8 cellular contexts compared by ENCODE assay signal in genomic region chr1:234211855-234212254, GRCh38.
DNase-seq lines count a peak whose midpoint lies in the region; ATAC-seq, FAIRE-seq and TF ChIP-seq lines count a peak whose summit lies in the region.
"Not testable (repeated sequence)": the region's sequence is repeated elsewhere in the genome, so short reads cannot be mapped to it uniquely, and the experiment has no call there.

No MANE protein-coding gene starts in this region.

- not testable (repeated sequence) for DNase-seq in A673 (ENCODE audit: low spot score); activated naive CD8-positive, alpha-beta T cell treated with anti-CD3 and anti-CD28 coated beads, Interleukin-2, amount 10 ng/mL, durations not matched to agents 7 days and 5 days; K562 (ENCODE audit: extremely low read depth in 1 of 4, low spot score in 3 of 4); endodermal cell; type B pancreatic cell (ENCODE audit: extremely low spot score, unreplicated experiment)
- peak; percentile 36 for DNase-seq in right atrium auricular region (ENCODE audit: low spot score)

- H3K79me2 ChIP-seq in K562 (ENCODE audit: control insufficient read depth, insufficient read depth, low read length): not testable (repeated sequence)

- ATAC-seq in activated naive CD8-positive, alpha-beta T cell treated with anti-CD3 and anti-CD28 coated beads, Interleukin-2, amount 10 ng/mL, durations not matched to agents 7 days and 5 days (ENCODE audit: low read depth); K562: not testable (repeated sequence)

- CTCF ChIA-PET in A673 (lab: Charles Lee); K562 (lab: Yijun Ruan, JAX; ENCODE audit: low intra/inter-chr PET ratio): not testable (repeated sequence)
- CTCF ChIA-PET in HEK293 (lab: Yijun Ruan, JAX): interaction anchor here (0.6 to 5.2 kb wide), 19 partner anchors 9 to 971 kb away, joined by 3 to 76 read pairs (median 4); no protein-coding TSS in a partner anchor

- in situ Hi-C loops in K562 (cut with MboI): not testable (repeated sequence)

- H3K4me1 Mint-ChIP-seq in T-helper 1 cell treated with Interleukin-12 subunit alpha and Interleukin-12 subunit beta and Interleukin-4 antibody, amounts not matched to agents 30 μg/mL and 1 μg/mL, for 36 hours (ENCODE audit: low read depth): peaks cover 17% of the 10 kb centered on the region
- H3K4me1 Mint-ChIP-seq in activated naive CD8-positive, alpha-beta T cell treated with anti-CD3 and anti-CD28 coated beads, Interleukin-2, amount 10 ng/mL, durations not matched to agents 7 days and 5 days: peaks cover 26% of the 10 kb centered on the region
- H3K4me1 Mint-ChIP-seq in endodermal cell: peaks cover 25% of the 10 kb centered on the region
- not testable (repeated sequence) for H3K4me1 Mint-ChIP-seq in type B pancreatic cell (ENCODE audit: unreplicated experiment)

- H3K27ac ChIP-seq in A673 (ENCODE audit: low read depth, low read length, poor library complexity, severe bottlenecking): peak overlapping the region; percentile 55
- not testable (repeated sequence) for H3K27ac ChIP-seq in HEK293 (ENCODE audit: extremely low read depth, low read depth, low read length); K562 (ENCODE audit: extremely low read depth, low read depth, low read length); endodermal cell (ENCODE audit: low read depth, low read length); right atrium auricular region

- H3K4me3 Mint-ChIP-seq in T-helper 1 cell treated with Interleukin-12 subunit alpha and Interleukin-12 subunit beta and Interleukin-4 antibody, amounts not matched to agents 30 μg/mL and 1 μg/mL, for 36 hours; activated naive CD8-positive, alpha-beta T cell treated with anti-CD3 and anti-CD28 coated beads, Interleukin-2, amount 10 ng/mL, durations not matched to agents 7 days and 5 days; endodermal cell: not testable (repeated sequence)
- peak overlapping the region; percentile 69 for H3K4me3 Mint-ChIP-seq in type B pancreatic cell

- TF ChIP-seq CTCF in A673 (conservative IDR thresholded peaks at IDR 0.05; ENCODE audit: low read depth, low read length); HEK293 (tag by site-specific recombination; IDR thresholded peaks at IDR 0.05); K562 (IDR thresholded peaks at IDR 0.05 in 2 of 3, conservative IDR thresholded peaks at IDR 0.05 in 1 of 3; ENCODE audit: insufficient read depth in 2 of 3, low read depth in 1 of 3, low read length in 3 of 3); endodermal cell (conservative IDR thresholded peaks at IDR 0.05); right atrium auricular region (IDR thresholded peaks at IDR 0.05); type B pancreatic cell (conservative IDR thresholded peaks at IDR 0.05): not testable (repeated sequence)

- not testable (repeated sequence) for H3K27me3 ChIP-seq in A673 (replicated peaks; ENCODE audit: insufficient read depth, low read depth, low read length, poor library complexity); endodermal cell (ENCODE audit: control insufficient read depth, insufficient read depth, low read length, poor library complexity, severe bottlenecking); right atrium auricular region
- peaks cover 13 to 37% of the 10 kb centered on the region in 2 experiments; a peak in 4 of 5 replicates for H3K27me3 ChIP-seq in K562 (ENCODE audit: control insufficient read depth in 2 of 2, insufficient read depth in 2 of 2, low read length in 2 of 2)

- not testable (repeated sequence) for TF ChIP-seq EP300 in K562 (IDR thresholded peaks at IDR 0.05; ENCODE audit: low read length)

- H3K9me1 ChIP-seq in K562 (ENCODE audit: control insufficient read depth, insufficient read depth, low read length): not testable (repeated sequence)

- H4K20me1 ChIP-seq in K562 (replicated peaks; ENCODE audit: control insufficient read depth, insufficient read depth, low read length): not testable (repeated sequence)

- H3K27me3 Mint-ChIP-seq in T-helper 1 cell treated with Interleukin-12 subunit alpha and Interleukin-12 subunit beta and Interleukin-4 antibody, amounts not matched to agents 30 μg/mL and 1 μg/mL, for 36 hours (ENCODE audit: low read depth): peaks cover 36% of the 10 kb centered on the region
- H3K27me3 Mint-ChIP-seq in activated naive CD8-positive, alpha-beta T cell treated with anti-CD3 and anti-CD28 coated beads, Interleukin-2, amount 10 ng/mL, durations not matched to agents 7 days and 5 days; endodermal cell (ENCODE audit: insufficient read depth): not testable (repeated sequence)
- peaks cover 58% of the 10 kb centered on the region for H3K27me3 Mint-ChIP-seq in type B pancreatic cell

- H3K9me3 Mint-ChIP-seq in T-helper 1 cell treated with Interleukin-12 subunit alpha and Interleukin-12 subunit beta and Interleukin-4 antibody, amounts not matched to agents 30 μg/mL and 1 μg/mL, for 36 hours; activated naive CD8-positive, alpha-beta T cell treated with anti-CD3 and anti-CD28 coated beads, Interleukin-2, amount 10 ng/mL, durations not matched to agents 7 days and 5 days; type B pancreatic cell: not testable (repeated sequence)
- peaks cover 29% of the 10 kb centered on the region for H3K9me3 Mint-ChIP-seq in endodermal cell

- not testable (repeated sequence) for TF ChIP-seq POLR2A in K562 (conservative IDR thresholded peaks at IDR 0.05)

- not testable (repeated sequence) for H3K9ac ChIP-seq in K562 (ENCODE audit: insufficient read depth in 1 of 2, low read depth in 2 of 2, low read length in 2 of 2); endodermal cell (ENCODE audit: extremely low read depth, low read length, poor library complexity, severe bottlenecking)

- not testable (repeated sequence) for TF ChIP-seq RAD21 in K562 (CRISPR knock-in tag; conservative IDR thresholded peaks at IDR 0.05 in 1 of 2, IDR thresholded peaks at IDR 0.05 in 1 of 2)

- H3K9me3 ChIP-seq in A673 (ENCODE audit: low read depth, low read length, poor library complexity, severe bottlenecking); HEK293 (ENCODE audit: control insufficient read depth, insufficient read depth, low read depth, low read length); K562 (replicated peaks; ENCODE audit: control insufficient read depth, insufficient read depth, low read depth, low read length); endodermal cell (ENCODE audit: control insufficient read depth, low read length); right atrium auricular region: not testable (repeated sequence)

- FAIRE-seq in K562 (lab: Jason Lieb, UNC): not testable (repeated sequence)

- 0% methylated on average over 2 of the region's 2 CpGs for WGBS in K562 (ENCODE audit: insufficient coverage, low coverage, missing lambda C conversion rate)
- WGBS in endodermal cell (ENCODE audit: insufficient coverage in 1 of 2, insufficient read length in 1 of 2), 2 experiments: 86 to 94% methylated on average over 2 of the region's 2 CpGs

- not testable (repeated sequence) for BruUV-seq in A673 (replicated peaks; lab: Mats Ljungman, UMichigan); K562 (replicated peaks; lab: Mats Ljungman, UMichigan)

- H3K4me3 ChIP-seq in A673 (ENCODE audit: low read depth, low read length, poor library complexity, severe bottlenecking); HEK293 (ENCODE audit: low read depth, low read length); K562; endodermal cell (ENCODE audit: low read length); right atrium auricular region: not testable (repeated sequence)

- POLR2A ChIA-PET in A673 (lab: Charles Lee; ENCODE audit: low non-redundant PET): interaction anchor here (0.6 kb wide), 1 partner anchor 117 kb away, joined by 4 read pairs; no protein-coding TSS in a partner anchor
- POLR2A ChIA-PET in HEK293 (lab: Yijun Ruan, JAX); activated naive CD8-positive, alpha-beta T cell treated with anti-CD3 and anti-CD28 coated beads, Interleukin-2, amount 10 ng/mL, durations not matched to agents 7 days and 5 days (lab: Charles Lee); K562 (lab: Yijun Ruan, JAX): not testable (repeated sequence)

- H3K4me2 ChIP-seq in K562 (ENCODE audit: insufficient read depth, low read length): not testable (repeated sequence)

- H3K36me3 Mint-ChIP-seq in T-helper 1 cell treated with Interleukin-12 subunit alpha and Interleukin-12 subunit beta and Interleukin-4 antibody, amounts not matched to agents 30 μg/mL and 1 μg/mL, for 36 hours (ENCODE audit: low read depth); type B pancreatic cell: not testable (repeated sequence)
- H3K36me3 Mint-ChIP-seq in activated naive CD8-positive, alpha-beta T cell treated with anti-CD3 and anti-CD28 coated beads, Interleukin-2, amount 10 ng/mL, durations not matched to agents 7 days and 5 days: peaks cover 23% of the 10 kb centered on the region
- peaks cover 23% of the 10 kb centered on the region for H3K36me3 Mint-ChIP-seq in endodermal cell (ENCODE audit: low read depth)

- H3K27ac Mint-ChIP-seq in T-helper 1 cell treated with Interleukin-12 subunit alpha and Interleukin-12 subunit beta and Interleukin-4 antibody, amounts not matched to agents 30 μg/mL and 1 μg/mL, for 36 hours: peak overlapping the region; percentile 50
- H3K27ac Mint-ChIP-seq in activated naive CD8-positive, alpha-beta T cell treated with anti-CD3 and anti-CD28 coated beads, Interleukin-2, amount 10 ng/mL, durations not matched to agents 7 days and 5 days: peak overlapping the region; percentile 4
- peak overlapping the region; percentile 19 for H3K27ac Mint-ChIP-seq in endodermal cell
- H3K27ac Mint-ChIP-seq in type B pancreatic cell: peak overlapping the region; percentile 79

- H3K4me1 ChIP-seq in A673 (ENCODE audit: insufficient read depth, low read length, poor library complexity, severe bottlenecking): peaks cover 31% of the 10 kb centered on the region
- H3K4me1 ChIP-seq in HEK293 (ENCODE audit: control insufficient read depth, insufficient read depth, low read length); endodermal cell (ENCODE audit: control insufficient read depth, insufficient read depth, low read length): not testable (repeated sequence)
- H3K4me1 ChIP-seq in K562 (replicated peaks in 1 of 2; ENCODE audit: control insufficient read depth in 2 of 2, insufficient read depth in 2 of 2, low read length in 2 of 2): peaks cover 0 to 13% of the 10 kb centered on the region in 2 experiments; a peak in 1 of 5 replicates
- H3K4me1 ChIP-seq in right atrium auricular region: peaks cover 0 to 17% of the 10 kb centered on the region in 2 donors

- H3K36me3 ChIP-seq in A673 (ENCODE audit: insufficient read depth, low read length, poor library complexity, severe bottlenecking); HEK293 (ENCODE audit: control insufficient read depth in 2 of 2, insufficient read depth in 1 of 2, low read length in 2 of 2); K562 (ENCODE audit: control insufficient read depth, insufficient read depth, low read length); endodermal cell (ENCODE audit: control insufficient read depth, insufficient read depth, low read length); right atrium auricular region: not testable (repeated sequence)

- intact Hi-C loops in A673 (cut with micrococcal nuclease; ENCODE audit: unreplicated experiment) (loop anchor here (2.0 kb wide), 1 partner anchor 91 kb away; no protein-coding TSS in a partner anchor), K562 (cut with micrococcal nuclease) (loop anchor here (10.0 kb wide), 1 partner anchor 103 kb away; no protein-coding TSS in a partner anchor)

- not testable (repeated sequence) for H2AFZ ChIP-seq in K562 (ENCODE audit: low read depth, low read length)

Comparison
In these comparisons a context has a peak if more than half of its experiments do, and no peak if none do; other contexts are left out.
1. H3K27ac Mint-ChIP-seq: peak in every context shown above with its lines; median percentile 79 in type B pancreatic cell; 50 in T-helper 1 cell treated with Interleukin-12 subunit alpha and Interleukin-12 subunit beta and Interleukin-4 antibody, amounts not matched to agents 30 μg/mL and 1 μg/mL, for 36 hours; 19 in endodermal cell; 4 in activated naive CD8-positive, alpha-beta T cell treated with anti-CD3 and anti-CD28 coated beads, Interleukin-2, amount 10 ng/mL, durations not matched to agents 7 days and 5 days.